In genomic region chr9:70318002-70318401, GRCh38 we compare ENCODE assay signal across 21 cellular contexts. TPM values are rescaled to one million over a fixed set of nuclear protein-coding genes. Genes with fewer than 3 reads are reported as not detected.
DNase-seq lines count a peak whose midpoint lies in the region; ATAC-seq and TF ChIP-seq lines count a peak whose summit lies in the region.
"Had no signal": no experiment of that assay in that cellular context is flagged by ENCODE, and none has a peak within 500 bp of the region (broad histone marks: within the 10 kb centered on the region; RNA-seq: fewer than 3 reads in every experiment).

No MANE protein-coding gene starts in this region.

- H3K27me3 Mint-ChIP-seq in GM23338 (ENCODE audit: insufficient read depth, low read depth, poor library complexity), result no peaks in the 10 kb centered on the region
- H3K27me3 Mint-ChIP-seq: activated naive CD8-positive, alpha-beta T cell treated with anti-CD3 and anti-CD28 coated beads, Interleukin-2, amount 50 U/mL, for 24 hours; natural killer cell treated with Interleukin-12 subunit alpha and Interleukin-12 subunit beta and Interleukin-15 and Interleukin-18, amount 100 ng/mL, for 72 hours; T-helper 17 cell had no signal

- no peaks in the 10 kb centered on the region for H3K9me2 ChIP-seq in GM23338 (ENCODE audit: insufficient read depth)

- H4K20me1 ChIP-seq in GM23338 (replicated peaks; ENCODE audit: insufficient read depth), result peaks cover 2% of the 10 kb centered on the region; the same call in 1 of the 2 replicates

- DNase-seq in GM23338 (ENCODE audit: low spot score), result peak; percentile 68
- DNase-seq in astrocyte of the spinal cord (ENCODE audit: low read depth, low spot score), result no peak
- DNase-seq in iPS DF 6.9 (ENCODE audit: low read depth, low spot score), result peak; percentile 2
- no peak for DNase-seq in NCI-H146 treated with DMSO at 0.1 percent for 48 hours (lab: John Stamatoyannopoulos, UW; ENCODE audit: unreplicated experiment)
- no peak for DNase-seq in NCI-H748 (lab: John Stamatoyannopoulos, UW; ENCODE audit: unreplicated experiment)
- no peak for DNase-seq in amygdala (lab: John Stamatoyannopoulos, UW)
- DNase-seq in suprapubic skin (ENCODE audit: low spot score in 2 of 2), result no peak
- DNase-seq: activated CD8-positive, alpha-beta memory T cell treated with anti-CD3 and anti-CD28 coated beads, Interleukin-2, amount 50 U/mL, for 48 hours; activated naive CD8-positive, alpha-beta T cell treated with anti-CD3 and anti-CD28 coated beads, Interleukin-2, amount 50 U/mL, for 24 hours; left lung; NCI-H1930; NK-92 treated with Interleukin-12 subunit alpha and Interleukin-12 subunit beta, amount 100 ng/mL, for 24 hours; sigmoid colon; T-helper 17 cell; WERI-Rb-1 had no signal

- peak; percentile 75 for ATAC-seq in GM23338
- ATAC-seq: activated naive CD8-positive, alpha-beta T cell treated with anti-CD3 and anti-CD28 coated beads, Interleukin-2, amount 50 U/mL, for 24 hours; left lung; natural killer cell treated with Interleukin-12 subunit alpha and Interleukin-12 subunit beta and Interleukin-15 and Interleukin-18, amount 100 ng/mL, for 72 hours; T-helper 17 cell had no signal

- in situ Hi-C loops in astrocyte of the spinal cord (cut with HindIII; ENCODE audit: low sequenced_read_pairs), result no loop called here

- no peak overlapping the region for H3K27ac Mint-ChIP-seq in GM23338
- H3K27ac Mint-ChIP-seq: activated naive CD8-positive, alpha-beta T cell treated with anti-CD3 and anti-CD28 coated beads, Interleukin-2, amount 50 U/mL, for 24 hours; natural killer cell treated with Interleukin-12 subunit alpha and Interleukin-12 subunit beta and Interleukin-15 and Interleukin-18, amount 100 ng/mL, for 72 hours had no signal

- no CpG with 5 or more reads among the region's 6 CpGs for WGBS in iPS DF 6.9 (ENCODE audit: insufficient coverage, insufficient read length)
- WGBS in suprapubic skin, result 92% methylated on average over 6 of the region's 6 CpGs

- H3F3A ChIP-seq in GM23338 (replicated peaks; ENCODE audit: low read depth), result no peaks in the 10 kb centered on the region

- H3K9me3 Mint-ChIP-seq in GM23338, result no peaks in the 10 kb centered on the region
- H3K9me3 Mint-ChIP-seq: activated naive CD8-positive, alpha-beta T cell treated with anti-CD3 and anti-CD28 coated beads, Interleukin-2, amount 50 U/mL, for 24 hours; natural killer cell treated with Interleukin-12 subunit alpha and Interleukin-12 subunit beta and Interleukin-15 and Interleukin-18, amount 100 ng/mL, for 72 hours had no signal

- H3K36me3 ChIP-seq in GM23338 (ENCODE audit: insufficient read depth), result peaks cover 23% of the 10 kb centered on the region
- H3K36me3 ChIP-seq in iPS DF 6.9 (ENCODE audit: control insufficient read depth, insufficient read depth, low read length), result no peaks in the 10 kb centered on the region
- peaks cover 59% of the 10 kb centered on the region for H3K36me3 ChIP-seq in suprapubic skin

- H3K4me3 ChIP-seq in GM23338, result no peak overlapping the region
- H3K4me3 ChIP-seq in astrocyte of the spinal cord (ENCODE audit: low read depth, low read length), result no peak overlapping the region
- no peak overlapping the region for H3K4me3 ChIP-seq in iPS DF 6.9 (ENCODE audit: low read length)
- no peak overlapping the region for H3K4me3 ChIP-seq in suprapubic skin
- H3K4me3 ChIP-seq: coronary artery, left lung, sigmoid colon, SJSA1 had no signal

- H3K27ac ChIP-seq in 22Rv1 (no peak overlapping the region), GM23338 (ENCODE audit: low read depth) (no peak overlapping the region), iPS DF 6.9 (ENCODE audit: low read length) (no peak overlapping the region), suprapubic skin (no peak overlapping the region)
- H3K27ac ChIP-seq: C4-2B, coronary artery, left lung, parathyroid adenoma, sigmoid colon, SJSA1, WERI-Rb-1 had no signal

- no peak overlapping the region for H2AFZ ChIP-seq in GM23338
- H2AFZ ChIP-seq: parathyroid adenoma had no signal

- H3K27me3 ChIP-seq in GM23338 (ENCODE audit: insufficient read depth) (no peaks in the 10 kb centered on the region), iPS DF 6.9 (ENCODE audit: control insufficient read depth, insufficient read depth, low read length) (no peaks in the 10 kb centered on the region), suprapubic skin (no peaks in the 10 kb centered on the region)
- H3K27me3 ChIP-seq: left lung, sigmoid colon, SJSA1 had no signal

- no peaks in the 10 kb centered on the region for H3K4me1 ChIP-seq in GM23338 (ENCODE audit: insufficient read depth)
- no peaks in the 10 kb centered on the region for H3K4me1 ChIP-seq in iPS DF 6.9 (ENCODE audit: control insufficient read depth, insufficient read depth, low read length)
- no peaks in the 10 kb centered on the region for H3K4me1 ChIP-seq in suprapubic skin
- H3K4me1 ChIP-seq: left lung, parathyroid adenoma, sigmoid colon, SJSA1 had no signal

- no peaks in the 10 kb centered on the region for H3K79me2 ChIP-seq in GM23338 (replicated peaks; ENCODE audit: insufficient read depth)
- H3K79me2 ChIP-seq: parathyroid adenoma had no signal

- H3K36me3 Mint-ChIP-seq in GM23338 (ENCODE audit: low read depth), result peaks cover 21% of the 10 kb centered on the region

- H3K4me2 ChIP-seq in GM23338, result no peak overlapping the region

- H3K9me3 ChIP-seq in iPS DF 6.9 (ENCODE audit: control insufficient read depth, insufficient read depth, low read length) (no peaks in the 10 kb centered on the region), suprapubic skin (no peaks in the 10 kb centered on the region)
- H3K9me3 ChIP-seq: left lung, sigmoid colon, SJSA1 had no signal

- TF ChIP-seq POLR2A in suprapubic skin (IDR thresholded peaks at IDR 0.05), result no peak

- TF ChIP-seq CTCF in 22Rv1 (IDR thresholded peaks at IDR 0.05) (peak; percentile 16; the same call in 1 of the 2 replicates), GM23338 (conservative IDR thresholded peaks at IDR 0.05; ENCODE audit: low read depth in 2 of 2) (peak; percentile 52 to 71), astrocyte of the spinal cord (IDR thresholded peaks at IDR 0.05; ENCODE audit: low read depth, low read length) (peak; percentile 19), suprapubic skin (IDR thresholded peaks at IDR 0.05) (no peak)

- H3K4me3 Mint-ChIP-seq in GM23338, result no peak overlapping the region
- H3K4me3 Mint-ChIP-seq: activated naive CD8-positive, alpha-beta T cell treated with anti-CD3 and anti-CD28 coated beads, Interleukin-2, amount 50 U/mL, for 24 hours; natural killer cell treated with Interleukin-12 subunit alpha and Interleukin-12 subunit beta and Interleukin-15 and Interleukin-18, amount 100 ng/mL, for 72 hours; T-helper 17 cell had no signal

- no peaks in the 10 kb centered on the region for H3K4me1 Mint-ChIP-seq in GM23338
- H3K4me1 Mint-ChIP-seq: activated naive CD8-positive, alpha-beta T cell treated with anti-CD3 and anti-CD28 coated beads, Interleukin-2, amount 50 U/mL, for 24 hours; T-helper 17 cell had no signal

- TF ChIP-seq EP300 in suprapubic skin (IDR thresholded peaks at IDR 0.05), result no peak

TF ChIP-seq in GM23338, 12 proteins besides CTCF, POLR2A, EP300 and RAD21:
- TF ChIP-seq EZH2phosphoT487 (IDR thresholded peaks at IDR 0.05; ENCODE audit: unreplicated experiment), result no peak

RNA-seq across cellular contexts. Expression of gene SMC5, which starts 59.2 kb away (rescaled TPM):
- total RNA-seq in GM23338 (2014; rRNA removed; shearing (Covaris generic)), result 25.5 and 29.0 TPM in 2 replicates
- 14.8 and 27.9 TPM in 2 replicates for polyA plus RNA-seq in GM23338 (2016; fragmentation: Nextera tagmentation; extraction: Ambion mirVana)
- total RNA-seq in suprapubic skin, result 10 to 100 TPM; 23.8 to 40.6 (median 27.3) TPM

Comparison
In these comparisons a context has a peak if more than half of its experiments do, and no peak if none do; other contexts are left out.
1. CTCF ChIP-seq: peak in 22Rv1 (single experiment), GM23338 (2 of 2) and astrocyte of the spinal cord (single experiment); none in suprapubic skin (0 of 2).
2. DNase-seq: peak in GM23338 (single experiment) and iPS DF 6.9 (single experiment); none in astrocyte of the spinal cord (single experiment), NCI-H146 treated with DMSO at 0.1 percent for 48 hours (single experiment), NCI-H748 (single experiment), amygdala (0 of 56) and suprapubic skin (0 of 2).